Comparison of ENCODE assay signal across 1 cellular context in genomic region chr4:26860157-26860921, GRCh38.
TF ChIP-seq lines count a peak whose summit lies in the region.

Gene STIM2 (plus strand): TSS chr4:26860841.

TF ChIP-seq in K562, 482 proteins besides CTCF, POLR2A, EP300 and RAD21 (continued from another document and continues in another):
- TF ChIP-seq CEBPZ (IDR thresholded peaks at IDR 0.05; ENCODE audit: borderline replicate concordance, low read depth, low read length) (no peak), CBX1 (IDR thresholded peaks at IDR 0.05; ENCODE audit: low read depth) (no peak; the same call in 1 of the 2 replicates), SAFB (IDR thresholded peaks at IDR 0.05; ENCODE audit: borderline replicate concordance, low read depth, low read length) (peak; percentile 17; the same call in 1 of the 2 replicates), DNMT1 (IDR thresholded peaks at IDR 0.05) (no peak), TEAD4 (IDR thresholded peaks at IDR 0.05; ENCODE audit: low read length) (peak; percentile 44), TEAD4 (CRISPR knock-in tag; IDR thresholded peaks at IDR 0.05; ENCODE audit: borderline replicate concordance) (no peak), MBD1 (CRISPR knock-in tag; IDR thresholded peaks at IDR 0.05) (no peak), ARID1B (IDR thresholded peaks at IDR 0.05) (peak; percentile 56; the same call in 1 of the 2 replicates), TAF15 (IDR thresholded peaks at IDR 0.05; ENCODE audit: low read depth, low read length) (no peak), ARID4B (CRISPR knock-in tag; IDR thresholded peaks at IDR 0.05) (no peak), ZNF507 (tag; conservative IDR thresholded peaks at IDR 0.05) (no peak), VEZF1 (CRISPR knock-in tag; IDR thresholded peaks at IDR 0.05) (peak; percentile 95), ZNF197 (CRISPR knock-in tag; IDR thresholded peaks at IDR 0.05; ENCODE audit: low read depth) (no peak), GMEB1 (CRISPR knock-in tag; IDR thresholded peaks at IDR 0.05) (no peak), SMARCA4 (IDR thresholded peaks at IDR 0.05) (peak; percentile 72), STAT5A (IDR thresholded peaks at IDR 0.05; ENCODE audit: borderline replicate concordance, low read length) (peak; percentile 9; the same call in 1 of the 2 replicates), HDAC8 (tag; IDR thresholded peaks at IDR 0.05) (no peak), GTF3C2 (IDR thresholded peaks at IDR 0.05; ENCODE audit: borderline replicate concordance, extremely low read depth, insufficient read length) (no peak), ZBTB43 (CRISPR knock-in tag; IDR thresholded peaks at IDR 0.05) (no peak), ZNF444 (CRISPR knock-in tag; IDR thresholded peaks at IDR 0.05) (0 out of 2 replicates have a peak, but pooled peaks have one; percentile 20), MXD1 (CRISPR knock-in tag; IDR thresholded peaks at IDR 0.05; ENCODE audit: borderline replicate concordance, poor library complexity, severe bottlenecking) (no peak), L3MBTL2 (IDR thresholded peaks at IDR 0.05) (peak; percentile 80), CBFA2T3 (IDR thresholded peaks at IDR 0.05) (peak; percentile 49), RFX7 (CRISPR knock-in tag; IDR thresholded peaks at IDR 0.05) (no peak), RNF2 (IDR thresholded peaks at IDR 0.05) (peak; percentile 46; the same call in 1 of the 2 replicates), HMBOX1 (IDR thresholded peaks at IDR 0.05) (no peak), HINFP (tag; conservative IDR thresholded peaks at IDR 0.05; ENCODE audit: low read depth) (no peak), RHOXF2B (CRISPR knock-in tag; conservative IDR thresholded peaks at IDR 0.05) (no peak), GABPB1 (CRISPR knock-in tag; IDR thresholded peaks at IDR 0.05) (no peak; the same call in 1 of the 2 replicates), MCM7 (IDR thresholded peaks at IDR 0.05) (no peak), ZNF311 (CRISPR knock-in tag; IDR thresholded peaks at IDR 0.05) (no peak), SNIP1 (IDR thresholded peaks at IDR 0.05; ENCODE audit: low read depth) (no peak), ZBTB33 (CRISPR knock-in tag; IDR thresholded peaks at IDR 0.05) (no peak), PHTF2 (CRISPR knock-in tag; IDR thresholded peaks at IDR 0.05) (no peak), HNRNPL (IDR thresholded peaks at IDR 0.05; ENCODE audit: low read depth, low read length) (no peak), TBL1XR1 (IDR thresholded peaks at IDR 0.05; ENCODE audit: low read length in 2 of 2) (0 out of 4 replicates have a peak, but pooled peaks of 1 of the 2 experiments have one; percentile 15)
